ENCODE assay signal across 14 cellular contexts in the genomic region with DNA sequence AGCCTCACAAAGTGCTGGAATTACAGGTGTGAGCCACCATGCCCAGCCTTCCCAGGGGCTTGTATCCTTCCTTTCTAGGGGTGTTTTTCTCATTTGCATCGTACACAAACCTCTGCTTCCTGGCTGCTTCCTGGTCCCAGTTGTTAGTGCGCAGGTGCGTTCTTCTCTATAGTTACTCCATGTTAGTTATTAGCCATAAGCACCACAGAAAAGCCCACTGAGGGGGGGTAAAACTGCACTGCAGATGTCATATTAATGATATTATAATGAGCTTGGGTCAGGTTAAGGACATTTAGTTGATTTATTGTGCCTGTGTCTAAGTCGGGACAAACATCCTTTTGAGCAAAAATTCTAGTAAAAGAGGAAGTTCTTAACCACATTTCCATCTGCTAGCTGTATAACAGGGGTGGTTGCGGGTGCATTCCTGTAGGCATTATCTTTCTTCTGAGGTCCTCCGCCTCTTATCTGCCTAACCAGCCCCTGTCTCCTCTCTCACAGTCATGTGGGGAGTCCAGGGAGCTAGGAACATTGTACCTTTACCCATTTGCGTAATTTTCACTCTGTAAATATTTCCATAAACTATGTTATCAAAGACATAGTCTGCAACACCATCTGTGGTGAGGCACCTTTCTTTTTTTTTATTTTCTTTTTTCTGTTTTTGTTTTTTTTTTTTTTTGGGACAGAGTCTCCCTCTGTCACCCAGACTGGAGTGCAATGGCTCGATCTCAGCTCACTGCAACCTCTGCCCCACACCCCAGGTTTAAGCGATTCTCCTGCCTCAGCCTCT. TPM values are rescaled to one million over a fixed set of nuclear protein-coding genes. Genes with fewer than 3 reads are reported as not detected.
DNase-seq lines count a peak whose midpoint lies in the region; ATAC-seq, FAIRE-seq and TF ChIP-seq lines count a peak whose summit lies in the region.
"Had no signal": no experiment of that assay in that cellular context is flagged by ENCODE, and none has a peak within 500 bp of the region (broad histone marks: within the 10 kb centered on the region; RNA-seq: fewer than 3 reads in every experiment).

No MANE protein-coding gene starts in this region.

- no peak for TF ChIP-seq CTCF in K562 (IDR thresholded peaks at IDR 0.05 in 2 of 3, conservative IDR thresholded peaks at IDR 0.05 in 1 of 3; ENCODE audit: insufficient read depth in 2 of 3, low read depth in 1 of 3, low read length in 3 of 3)

- H3K27me3 ChIP-seq in BLaER1 treated with 17β-estradiol and CSF1 and Interleukin-3, amounts not matched to agents 10 nM and 100 nM, result no peaks in the 10 kb centered on the region
- H3K27me3 ChIP-seq in K562 (ENCODE audit: control insufficient read depth in 2 of 2, insufficient read depth in 2 of 2, low read length in 2 of 2), result no peaks in the 10 kb centered on the region

- FAIRE-seq in K562 (lab: Jason Lieb, UNC), result peak; percentile 97

- no peak overlapping the region for H3K9ac ChIP-seq in BLaER1 treated with 17β-estradiol and CSF1 and Interleukin-3, amounts not matched to agents 10 nM and 100 nM
- peak overlapping the region in 1 of 2 experiments; percentile 62; a peak in 2 of 4 replicates for H3K9ac ChIP-seq in K562 (ENCODE audit: insufficient read depth in 1 of 2, low read depth in 2 of 2, low read length in 2 of 2)

- peaks cover under 1 to 9% (median 7%) of the 10 kb centered on the region in 11 experiments; a peak in 20 of 22 replicates for H3K9me3 ChIP-seq in BLaER1 treated with 17β-estradiol and CSF1 and Interleukin-3, amounts not matched to agents 10 nM and 100 nM (replicated peaks in 1 of 11)
- H3K9me3 ChIP-seq in K562 (replicated peaks; ENCODE audit: control insufficient read depth, insufficient read depth, low read depth, low read length), result peaks cover 21% of the 10 kb centered on the region
- H3K9me3 ChIP-seq: tibial artery had no signal

- CTCF ChIA-PET in K562 (lab: Yijun Ruan, JAX; ENCODE audit: low intra/inter-chr PET ratio), result no interaction called here

- peak; percentile 99 for TF ChIP-seq EP300 in K562 (IDR thresholded peaks at IDR 0.05; ENCODE audit: low read length)

- in situ Hi-C loops in K562 (cut with MboI), result no loop called here

- intact Hi-C loops in K562 (cut with micrococcal nuclease) (loop anchor here (1.0 to 5.0 kb wide), 3 partner anchors 24 to 139 kb away; partner anchors contain the start of gene ATF7IP2), posterior vena cava (cut with DNase I) (no loop called here)

- BruUV-seq in K562 (replicated peaks; lab: Mats Ljungman, UMichigan), result no TSS peak

- no peak overlapping the region; a peak in 2 of 22 replicates for H3K27ac ChIP-seq in BLaER1 treated with 17β-estradiol and CSF1 and Interleukin-3, amounts not matched to agents 10 nM and 100 nM
- H3K27ac ChIP-seq in K562 (ENCODE audit: extremely low read depth, low read depth, low read length), result peak overlapping the region; percentile 86
- H3K27ac ChIP-seq: C4-2B, tibial artery had no signal

- H3K4me1 ChIP-seq in BLaER1 treated with 17β-estradiol and CSF1 and Interleukin-3, amounts not matched to agents 10 nM and 100 nM, result peaks cover 10 to 17% (median 14%) of the 10 kb centered on the region in 10 experiments
- H3K4me1 ChIP-seq in K562 (replicated peaks in 1 of 2; ENCODE audit: control insufficient read depth in 2 of 2, insufficient read depth in 2 of 2, low read length in 2 of 2), result peaks cover 14 to 37% of the 10 kb centered on the region in 2 experiments
- H3K4me1 ChIP-seq: tibial artery had no signal

- no peaks in the 10 kb centered on the region for H3K36me3 ChIP-seq in BLaER1 treated with 17β-estradiol and CSF1 and Interleukin-3, amounts not matched to agents 10 nM and 100 nM
- H3K36me3 ChIP-seq in K562 (ENCODE audit: control insufficient read depth, insufficient read depth, low read length), result no peaks in the 10 kb centered on the region
- H3K36me3 ChIP-seq: tibial artery had no signal

- no peaks in the 10 kb centered on the region for H3K79me2 ChIP-seq in K562 (ENCODE audit: control insufficient read depth, insufficient read depth, low read length)

- H3K4me2 ChIP-seq in BLaER1 treated with 17β-estradiol and CSF1 and Interleukin-3, amounts not matched to agents 10 nM and 100 nM, result peak overlapping the region; percentile 30 to 63 (median 54)
- H3K4me2 ChIP-seq in K562 (ENCODE audit: insufficient read depth, low read length), result peak overlapping the region; percentile 44

- TF ChIP-seq POLR2A in K562 (conservative IDR thresholded peaks at IDR 0.05), result peak; percentile 57

- WGBS in K562 (ENCODE audit: insufficient coverage, low coverage, missing lambda C conversion rate), result 5% methylated on average over 9 of the region's 9 CpGs

- H4K20me1 ChIP-seq in BLaER1 treated with 17β-estradiol and CSF1 and Interleukin-3, amounts not matched to agents 10 nM and 100 nM, result no peaks in the 10 kb centered on the region
- H4K20me1 ChIP-seq in K562 (replicated peaks; ENCODE audit: control insufficient read depth, insufficient read depth, low read length), result no peaks in the 10 kb centered on the region

- ATAC-seq in HG02798 (IDR thresholded peaks at IDR 0.05; ENCODE audit: poor library complexity, unreplicated experiment), result peak; percentile 33
- peak; percentile 97 for ATAC-seq in K562

- H3K9me1 ChIP-seq in K562 (ENCODE audit: control insufficient read depth, insufficient read depth, low read length), result no peaks in the 10 kb centered on the region

- H3K4me3 ChIP-seq in BLaER1 treated with 17β-estradiol and CSF1 and Interleukin-3, amounts not matched to agents 10 nM and 100 nM, result no peak overlapping the region
- no peak overlapping the region for H3K4me3 ChIP-seq in K562
- H3K4me3 ChIP-seq: tibial artery had no signal

- peak in 1 of 2 experiments; percentile 38 for TF ChIP-seq RAD21 in K562 (CRISPR knock-in tag; conservative IDR thresholded peaks at IDR 0.05 in 1 of 2, IDR thresholded peaks at IDR 0.05 in 1 of 2)

- peak; percentile 80 for DNase-seq in OCI-M2 (lab: John Stamatoyannopoulos, UW; ENCODE audit: unreplicated experiment)
- peak; percentile 77 to 95 (median 85) for DNase-seq in K562 (ENCODE audit: extremely low read depth in 1 of 4, low spot score in 3 of 4)
- no peak for DNase-seq in posterior vena cava (ENCODE audit: low spot score)
- DNase-seq in NCI-H2227 (lab: John Stamatoyannopoulos, UW; ENCODE audit: unreplicated experiment), result no peak
- no peak for DNase-seq in NCI-H510A treated with DMSO at 0.1 percent for 48 hours (lab: John Stamatoyannopoulos, UW)
- no peak for DNase-seq in nucleus accumbens (lab: John Stamatoyannopoulos, UW)
- DNase-seq: activated CD8-positive, alpha-beta memory T cell treated with anti-CD3 and anti-CD28 coated beads, Interleukin-2, amount 50 U/mL, for 48 hours; NCI-H1694 treated with DMSO at 0.1 percent for 48 hours; SHP77 treated with DMSO at 0.1 percent for 48 hours; stimulated activated CD4-positive, alpha-beta T cell treated with anti-CD3 and anti-CD28 coated beads, Interleukin-4, amount 100 ng/mL, for 1 hour; tibial artery had no signal

- POLR2A ChIA-PET in K562 (lab: Yijun Ruan, JAX), result interaction anchor here (0.6 to 2.8 kb wide), 8 partner anchors 10 to 47 kb away, joined by 3 to 16 read pairs (median 4); partner anchors contain the start of gene ATF7IP2

- H2AFZ ChIP-seq in K562 (ENCODE audit: low read depth, low read length), result peak overlapping the region; percentile 79

TF ChIP-seq in K562, 482 proteins besides CTCF, POLR2A, EP300 and RAD21 (continues in another document):
- TF ChIP-seq, protein P1, sequence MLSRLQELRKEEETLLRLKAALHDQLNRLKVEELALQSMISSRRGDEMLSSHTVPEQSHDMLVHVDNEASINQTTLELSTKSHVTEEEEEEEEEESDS (CRISPR knock-in tag; IDR thresholded peaks at IDR 0.05), result no peak
- TF ChIP-seq FOXK2 (conservative IDR thresholded peaks at IDR 0.05 in 1 of 2, IDR thresholded peaks at IDR 0.05 in 1 of 2; ENCODE audit: low read depth in 2 of 2) (peak in 1 of 2 experiments; percentile 43; a peak in 1 of 4 replicates), MNT (conservative IDR thresholded peaks at IDR 0.05) (peak; percentile 60 to 75), ZNF76 (CRISPR knock-in tag; IDR thresholded peaks at IDR 0.05; ENCODE audit: borderline replicate concordance) (0 out of 2 replicates have a peak, but pooled peaks have one; percentile 45)

RNA-seq across cellular contexts. Expression of gene ATF7IP2, which starts 23.6 kb away (rescaled TPM):
- total RNA-seq in K562 (2011; cell fraction: chromatin; rRNA removed; ENCODE audit: low replicate concordance), result 246 and 608 TPM in 2 replicates
- total RNA-seq in K562 (2011; cell fraction: nucleolus; rRNA removed), result 106 and 143 TPM in 2 replicates
- 321 and 392 TPM in 2 replicates for total RNA-seq in K562 (2011; cell fraction: nucleoplasm; rRNA removed)
- total RNA-seq in K562 (2014; rRNA removed) (107 and 134 TPM in 2 replicates), K562 (2014; rRNA removed; fragmentation: Illumina TruSeq; extraction: Trizol) (196 and 231 TPM in 2 replicates), K562 (2015; rRNA removed; fragmentation: Illumina TruSeq; extraction: Trizol) (156 and 162 TPM in 2 replicates), K562 (2021) (131 and 138 TPM in 2 replicates), posterior vena cava (1 to 10 TPM; 4.9 to 8.8 TPM)
- polyA plus RNA-seq in K562 (2011; rRNA removed) (152 and 185 TPM in 2 replicates), K562 (2014; fragmentation: Illumina TruSeq; extraction: Trizol) (214 and 273 TPM in 2 replicates), K562 (2014; fragmentation: Nextera tagmentation; extraction: Ambion mirVana) (100 to 1,000 TPM; 352 to 511 TPM), K562 (2014; rRNA removed) (449 and 515 TPM in 2 replicates)
- 52.5 and 114 TPM in 2 replicates for polyA plus RNA-seq in K562 (2011; cell fraction: cytosol; rRNA removed)
- 181 and 232 TPM in 2 replicates for polyA plus RNA-seq in K562 (2011; cell fraction: nucleus; rRNA removed)
- polyA plus RNA-seq in K562 (2012), result 165 and 294 TPM in 2 replicates
- polyA minus RNA-seq in K562 (2011; rRNA and poly(A)+ RNA removed), result 177 and 221 TPM in 2 replicates
- 16.4 and 17.5 TPM in 2 replicates for polyA minus RNA-seq in K562 (2011; cell fraction: cytosol; rRNA and poly(A)+ RNA removed)
- polyA minus RNA-seq in K562 (2011; cell fraction: nucleus; rRNA and poly(A)+ RNA removed), result 56.8 and 112 TPM in 2 replicates

Comparison
In these comparisons a context has a peak if more than half of its experiments do, and no peak if none do; other contexts are left out.
1. DNase-seq: peak in OCI-M2 (single experiment) and K562 (4 of 4); none in posterior vena cava (single experiment), NCI-H2227 (single experiment), NCI-H510A treated with DMSO at 0.1 percent for 48 hours (single experiment) and nucleus accumbens (0 of 56).
2. RNA of gene ATF7IP2, which starts 23.6 kb away (total RNA-seq): 106 to 608 TPM in K562; 4.9 to 8.8 TPM in posterior vena cava; every median in the first group is over 10 times any median in the second.